ENCODE assay signal across 9 cellular contexts in genomic region chr2:224449212-224450147, GRCh38. TPM values are rescaled to one million over a fixed set of nuclear protein-coding genes. Genes with fewer than 3 reads are reported as not detected.
DNase-seq lines count a peak whose midpoint lies in the region; ATAC-seq and TF ChIP-seq lines count a peak whose summit lies in the region.
"Had no signal": no experiment of that assay in that cellular context is flagged by ENCODE, and none has a peak within 500 bp of the region (broad histone marks: within the 10 kb centered on the region; RNA-seq: fewer than 3 reads in every experiment).

No MANE protein-coding gene starts in this region.

- H3K9me3 Mint-ChIP-seq in activated T-cell treated with anti-CD3 and anti-CD28 coated beads, Interleukin-2, amount 50 U/mL, for 24 hours: no peaks in the 10 kb centered on the region

- H3K4me1 ChIP-seq in thoracic aorta (ENCODE audit: control insufficient read depth in 1 of 2, low read depth in 2 of 2): no peaks in the 10 kb centered on the region

- no peaks in the 10 kb centered on the region for H3K9me3 ChIP-seq in thoracic aorta

- H3K27me3 ChIP-seq in thoracic aorta (replicated peaks; ENCODE audit: insufficient read depth): no peaks in the 10 kb centered on the region

- no peaks in the 10 kb centered on the region for H3K4me1 Mint-ChIP-seq in activated T-cell treated with anti-CD3 and anti-CD28 coated beads, Interleukin-2, amount 50 U/mL, for 24 hours (ENCODE audit: low read depth)

- TF ChIP-seq CTCF in RWPE1 (conservative IDR thresholded peaks at IDR 0.05; ENCODE audit: low read depth): peak; percentile 37
- peak; percentile 26 for TF ChIP-seq CTCF in thoracic aorta (IDR thresholded peaks at IDR 0.05)

- no peak overlapping the region for H3K27ac ChIP-seq in RWPE1
- H3K27ac ChIP-seq in thoracic aorta: no peak overlapping the region
- H3K27ac ChIP-seq: epithelial cell of prostate had no signal

- POLR2A ChIA-PET in RWPE1 (lab: Yijun Ruan, JAX; ENCODE audit: low non-redundant PET): no interaction called here

- no peak overlapping the region for H3K4me3 Mint-ChIP-seq in activated T-cell treated with anti-CD3 and anti-CD28 coated beads, Interleukin-2, amount 50 U/mL, for 24 hours

- H3K4me3 ChIP-seq in thoracic aorta: no peak overlapping the region

- no peaks in the 10 kb centered on the region for H3K36me3 ChIP-seq in thoracic aorta

- CTCF ChIA-PET in RWPE1 (lab: Yijun Ruan, JAX): interaction anchor here (0.6 to 1.1 kb wide), 6 partner anchors 9 to 187 kb away, joined by 3 to 4 read pairs (median 4); no protein-coding TSS in a partner anchor

- ATAC-seq in thoracic aorta (ENCODE audit: insufficient number of reproducible peaks, low FRiP score, low read depth): no peak

- peaks cover 8% of the 10 kb centered on the region for H3K27me3 Mint-ChIP-seq in activated T-cell treated with anti-CD3 and anti-CD28 coated beads, Interleukin-2, amount 50 U/mL, for 24 hours

- no peaks in the 10 kb centered on the region for H3K36me3 Mint-ChIP-seq in activated T-cell treated with anti-CD3 and anti-CD28 coated beads, Interleukin-2, amount 50 U/mL, for 24 hours (ENCODE audit: low read depth)

- DNase-seq in AML-193 (lab: John Stamatoyannopoulos, UW) (peak; percentile 55 to 57), GM19240 (ENCODE audit: insufficient read length, low spot score) (peak; percentile 20), RWPE1 (ENCODE audit: low spot score) (peak; percentile 43), fibroblast of the conjunctiva (ENCODE audit: low read depth) (peak; percentile 3), thoracic aorta (ENCODE audit: low spot score) (no peak), mesenteric fat pad (ENCODE audit: low spot score) (no peak), NCI-H2081 treated with DMSO at 0.1 percent for 48 hours (lab: John Stamatoyannopoulos, UW) (no peak)
- DNase-seq in activated T-cell treated with anti-CD3 and anti-CD28 coated beads, Interleukin-2, amount 50 U/mL, for 24 hours: no peak

- H3K27ac Mint-ChIP-seq in activated T-cell treated with anti-CD3 and anti-CD28 coated beads, Interleukin-2, amount 50 U/mL, for 24 hours: no peak overlapping the region

RNA-seq across cellular contexts. Expression of gene FAM124B, which starts 47.6 kb away (rescaled TPM):
- total RNA-seq in thoracic aorta (1 to 10 TPM; 1.1 to 4.0 TPM), mesenteric fat pad (4.1 TPM)

Comparison
In these comparisons a context has a peak if more than half of its experiments do, and no peak if none do; other contexts are left out.
1. DNase-seq: peak in AML-193 (2 of 2), GM19240 (single experiment), RWPE1 (single experiment) and fibroblast of the conjunctiva (single experiment); none in thoracic aorta (single experiment), activated T-cell treated with anti-CD3 and anti-CD28 coated beads, Interleukin-2, amount 50 U/mL, for 24 hours (single experiment), mesenteric fat pad (single experiment) and NCI-H2081 treated with DMSO at 0.1 percent for 48 hours (single experiment).